24 cellular contexts compared by ENCODE assay signal in genomic region chr2:102237176-102237575, GRCh38. TPM values are rescaled to one million over a fixed set of nuclear protein-coding genes. Genes with fewer than 3 reads are reported as not detected.
A peak's percentile ranks its signal among the peaks of the same experiment; 100 is the strongest.
DNase-seq lines count a peak whose midpoint lies in the region; ATAC-seq, FAIRE-seq and TF ChIP-seq lines count a peak whose summit lies in the region.
"Had no signal": no experiment of that assay in that cellular context is flagged by ENCODE, and none has a peak within 500 bp of the region (broad histone marks: within the 10 kb centered on the region; RNA-seq: fewer than 3 reads in every experiment).

No MANE protein-coding gene starts in this region.

- no peak for ATAC-seq in activated T-cell treated with anti-CD3 and anti-CD28 coated beads, Interleukin-2, amount 50 U/mL, for 4 hours
- ATAC-seq in activated T-helper 17 cell treated with anti-CD3 and anti-CD28 coated beads, Interleukin-2, amount 50 U/mL, for 72 hours (replicated peaks): no peak
- no peak for ATAC-seq in left lobe of liver
- ATAC-seq in GM19035 (IDR thresholded peaks at IDR 0.05; ENCODE audit: unreplicated experiment): no peak
- ATAC-seq: HCT116 had no signal

- BruUV-seq in Calu3 (replicated peaks; lab: Mats Ljungman, UMichigan): no TSS peak

- TF ChIP-seq CTCF in Calu3 (IDR thresholded peaks at IDR 0.05; ENCODE audit: unreplicated experiment): no peak

- H3K27ac Mint-ChIP-seq in activated T-cell treated with anti-CD3 and anti-CD28 coated beads, Interleukin-2, amount 50 U/mL, for 24 hours: peak overlapping the region; percentile 29
- H3K27ac Mint-ChIP-seq in Calu3 (ENCODE audit: unreplicated experiment): peak overlapping the region; percentile 83
- H3K27ac Mint-ChIP-seq in activated T-helper 17 cell treated with anti-CD3 and anti-CD28 coated beads, Interleukin-2, amount 50 U/mL, for 72 hours: no peak overlapping the region
- H3K27ac Mint-ChIP-seq: HFFc6, IgD-negative memory B cell had no signal

- CTCF ChIA-PET in Calu3 (lab: Charles Lee): no interaction called here

- intact Hi-C loops in Calu3 (cut with micrococcal nuclease; ENCODE audit: unreplicated experiment): no loop called here

- DNase-seq in activated T-cell treated with anti-CD3 and anti-CD28 coated beads, Interleukin-2, amount 50 U/mL, for 24 hours: no peak
- no peak for DNase-seq in activated T-cell treated with anti-CD3 and anti-CD28 coated beads, Interleukin-2, amount 50 U/mL, for 4 hours
- DNase-seq in Calu3 (no peak), left lobe of liver (ENCODE audit: low spot score) (peak; percentile 38), urothelium cell line (ENCODE audit: low spot score) (no peak), kidney glomerular epithelial cell (lab: John Stamatoyannopoulos, UW) (no peak)
- DNase-seq: 8988T; BE2C; C1 segment of cervical spinal cord; CD4-positive, CD25-positive, alpha-beta regulatory T cell; CD8-positive, alpha-beta memory T cell; COR-L47; GM23248; HFFc6 had no signal

- peaks cover 6% of the 10 kb centered on the region for H3K9me3 Mint-ChIP-seq in activated T-cell treated with anti-CD3 and anti-CD28 coated beads, Interleukin-2, amount 50 U/mL, for 24 hours
- no peaks in the 10 kb centered on the region for H3K9me3 Mint-ChIP-seq in activated T-cell treated with anti-CD3 and anti-CD28 coated beads, Interleukin-2, amount 50 U/mL, for 4 hours
- H3K9me3 Mint-ChIP-seq in Calu3 (ENCODE audit: low read depth, unreplicated experiment): no peaks in the 10 kb centered on the region
- no peaks in the 10 kb centered on the region for H3K9me3 Mint-ChIP-seq in activated T-helper 17 cell treated with anti-CD3 and anti-CD28 coated beads, Interleukin-2, amount 50 U/mL, for 72 hours
- H3K9me3 Mint-ChIP-seq: CD4-positive, CD25-positive, alpha-beta regulatory T cell; CD8-positive, alpha-beta memory T cell; HFFc6; IgD-negative memory B cell had no signal

- H3K4me3 Mint-ChIP-seq in activated T-cell treated with anti-CD3 and anti-CD28 coated beads, Interleukin-2, amount 50 U/mL, for 24 hours: no peak overlapping the region
- no peak overlapping the region for H3K4me3 Mint-ChIP-seq in activated T-cell treated with anti-CD3 and anti-CD28 coated beads, Interleukin-2, amount 50 U/mL, for 4 hours
- H3K4me3 Mint-ChIP-seq in Calu3 (ENCODE audit: low read depth, unreplicated experiment): no peak overlapping the region
- peak overlapping the region; percentile 62 for H3K4me3 Mint-ChIP-seq in activated T-helper 17 cell treated with anti-CD3 and anti-CD28 coated beads, Interleukin-2, amount 50 U/mL, for 72 hours
- H3K4me3 Mint-ChIP-seq: CD4-positive, CD25-positive, alpha-beta regulatory T cell; CD8-positive, alpha-beta memory T cell; HFFc6 had no signal

- peaks cover 77% of the 10 kb centered on the region for H3K4me1 Mint-ChIP-seq in activated T-cell treated with anti-CD3 and anti-CD28 coated beads, Interleukin-2, amount 50 U/mL, for 24 hours (ENCODE audit: low read depth)
- H3K4me1 Mint-ChIP-seq in activated T-cell treated with anti-CD3 and anti-CD28 coated beads, Interleukin-2, amount 50 U/mL, for 4 hours (ENCODE audit: low read depth): peaks cover 55% of the 10 kb centered on the region
- peaks cover 33% of the 10 kb centered on the region for H3K4me1 Mint-ChIP-seq in Calu3 (ENCODE audit: low read depth, unreplicated experiment)
- peaks cover 42% of the 10 kb centered on the region for H3K4me1 Mint-ChIP-seq in activated T-helper 17 cell treated with anti-CD3 and anti-CD28 coated beads, Interleukin-2, amount 50 U/mL, for 72 hours

- H3K36me3 Mint-ChIP-seq in activated T-cell treated with anti-CD3 and anti-CD28 coated beads, Interleukin-2, amount 50 U/mL, for 24 hours (ENCODE audit: low read depth): peaks cover 4% of the 10 kb centered on the region
- no peaks in the 10 kb centered on the region for H3K36me3 Mint-ChIP-seq in activated T-cell treated with anti-CD3 and anti-CD28 coated beads, Interleukin-2, amount 50 U/mL, for 4 hours (ENCODE audit: insufficient read depth)
- peaks cover 20% of the 10 kb centered on the region for H3K36me3 Mint-ChIP-seq in Calu3 (ENCODE audit: insufficient read depth, unreplicated experiment)
- H3K36me3 Mint-ChIP-seq in activated T-helper 17 cell treated with anti-CD3 and anti-CD28 coated beads, Interleukin-2, amount 50 U/mL, for 72 hours (ENCODE audit: low read depth): peaks cover 26% of the 10 kb centered on the region
- H3K36me3 Mint-ChIP-seq: CD4-positive, CD25-positive, alpha-beta regulatory T cell; CD8-positive, alpha-beta memory T cell; IgD-negative memory B cell had no signal

- FAIRE-seq in urothelium cell line (lab: Jason Lieb, UNC): no peak
- FAIRE-seq: D721Med, G401.6, GM12891 had no signal

- no peaks in the 10 kb centered on the region for H3K27me3 Mint-ChIP-seq in activated T-cell treated with anti-CD3 and anti-CD28 coated beads, Interleukin-2, amount 50 U/mL, for 24 hours
- peaks cover 2% of the 10 kb centered on the region for H3K27me3 Mint-ChIP-seq in activated T-cell treated with anti-CD3 and anti-CD28 coated beads, Interleukin-2, amount 50 U/mL, for 4 hours (ENCODE audit: low read depth)
- H3K27me3 Mint-ChIP-seq in Calu3 (ENCODE audit: unreplicated experiment): no peaks in the 10 kb centered on the region
- no peaks in the 10 kb centered on the region for H3K27me3 Mint-ChIP-seq in activated T-helper 17 cell treated with anti-CD3 and anti-CD28 coated beads, Interleukin-2, amount 50 U/mL, for 72 hours
- H3K27me3 Mint-ChIP-seq: CD4-positive, CD25-positive, alpha-beta regulatory T cell; CD8-positive, alpha-beta memory T cell had no signal

RNA-seq across cellular contexts. Expression of gene IL1RL2, which starts 50.4 kb away (rescaled TPM):
- total RNA-seq in activated T-cell treated with anti-CD3 and anti-CD28 coated beads, Interleukin-2, amount 50 U/mL, for 4 hours: under 1 TPM; 0.29 to 0.99 (median 0.60) TPM
- total RNA-seq in Calu3 (2022): 0.68 and 0.73 TPM in 2 replicates
- 1 to 10 TPM in 1 of 2 donors, under 1 TPM in 1; 0.41 to 2.7 TPM for total RNA-seq in activated T-helper 17 cell treated with anti-CD3 and anti-CD28 coated beads, Interleukin-2, amount 50 U/mL, for 72 hours
- 2.5 TPM for total RNA-seq in left lobe of liver
- total RNA-seq: A673; CD4-positive, CD25-positive, alpha-beta regulatory T cell; H4; HFFc6; HT1080 had no signal
